ENCODE assay signal across 19 cellular contexts in the genomic region with DNA sequence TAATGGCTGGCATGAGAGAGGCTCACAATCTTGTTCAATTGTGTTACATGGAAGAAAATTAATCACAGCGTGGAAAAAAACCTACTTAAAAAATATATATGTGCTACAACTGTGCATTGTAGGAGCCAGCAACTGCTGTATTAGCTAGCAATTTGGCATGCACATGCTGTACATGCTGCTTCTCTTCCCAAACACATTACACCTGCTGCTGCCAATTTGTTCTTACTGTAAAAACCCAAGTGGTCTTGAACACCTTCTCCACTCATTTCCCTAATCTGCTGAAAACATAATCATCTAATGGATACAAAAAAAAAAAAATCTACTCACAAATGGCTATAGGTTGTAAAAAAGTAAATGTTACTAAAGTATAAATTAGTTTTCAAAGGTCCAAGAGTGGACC.
"Had no signal": no experiment of that assay in that cellular context is flagged by ENCODE, and none has a peak within 500 bp of the region (broad histone marks: within the 10 kb centered on the region; RNA-seq: fewer than 3 reads in every experiment).

No MANE protein-coding gene starts in this region.

- H3K4me3 Mint-ChIP-seq: nephron progenitor cell; stimulated activated memory B cell treated with anti-CD40 and anti-IgM and Interleukin-4, amounts not matched to agents 10 μg/mL and 1 μg/mL and 100 μg/mL, for 72 hours had no signal

- H3K36me3 Mint-ChIP-seq: stimulated activated memory B cell treated with anti-CD40 and anti-IgM and Interleukin-4, amounts not matched to agents 10 μg/mL and 1 μg/mL and 100 μg/mL, for 72 hours had no signal

- DNase-seq: dorsolateral prefrontal cortex; effector CD8-positive, alpha-beta T cell; gastrocnemius medialis; heart right ventricle; kidney glomerular epithelial cell; mesendoderm; naive thymus-derived CD4-positive, alpha-beta T cell; nephron progenitor cell; psoas muscle; retina; right lobe of liver; spleen; stimulated activated CD4-positive, alpha-beta T cell treated with anti-CD3 and anti-CD28 coated beads, Interleukin-1b, Interleukin-23, amount 100 ng/mL, for 48 hours; tibial artery; upper lobe of left lung; uterus had no signal

- H3K9me3 Mint-ChIP-seq: nephron progenitor cell; stimulated activated naive CD8-positive, alpha-beta T cell treated with anti-CD3 and anti-CD28 coated beads, Interleukin-15, Interleukin-2, amounts not matched to agents 100 ng/mL and 50 ng/mL, for 24 hours had no signal

- H3K27ac ChIP-seq: dorsolateral prefrontal cortex, esophagus muscularis mucosa, gastrocnemius medialis, heart right ventricle, psoas muscle, right lobe of liver, spleen, tibial artery, upper lobe of left lung, uterus had no signal

- ATAC-seq: gastrocnemius medialis; heart right ventricle; naive thymus-derived CD4-positive, alpha-beta T cell; psoas muscle; right lobe of liver; stimulated activated memory B cell treated with anti-CD40 and anti-IgM and Interleukin-4, amounts not matched to agents 10 μg/mL and 1 μg/mL and 100 μg/mL, for 72 hours had no signal

- H3K27me3 Mint-ChIP-seq: naive thymus-derived CD4-positive, alpha-beta T cell; stimulated activated memory B cell treated with anti-CD40 and anti-IgM and Interleukin-4, amounts not matched to agents 10 μg/mL and 1 μg/mL and 100 μg/mL, for 72 hours; stimulated activated naive CD8-positive, alpha-beta T cell treated with anti-CD3 and anti-CD28 coated beads, Interleukin-15, Interleukin-2, amounts not matched to agents 100 ng/mL and 50 ng/mL, for 24 hours had no signal

- H3K4me1 Mint-ChIP-seq: nephron progenitor cell; stimulated activated memory B cell treated with anti-CD40 and anti-IgM and Interleukin-4, amounts not matched to agents 10 μg/mL and 1 μg/mL and 100 μg/mL, for 72 hours had no signal
